In the genomic region with DNA sequence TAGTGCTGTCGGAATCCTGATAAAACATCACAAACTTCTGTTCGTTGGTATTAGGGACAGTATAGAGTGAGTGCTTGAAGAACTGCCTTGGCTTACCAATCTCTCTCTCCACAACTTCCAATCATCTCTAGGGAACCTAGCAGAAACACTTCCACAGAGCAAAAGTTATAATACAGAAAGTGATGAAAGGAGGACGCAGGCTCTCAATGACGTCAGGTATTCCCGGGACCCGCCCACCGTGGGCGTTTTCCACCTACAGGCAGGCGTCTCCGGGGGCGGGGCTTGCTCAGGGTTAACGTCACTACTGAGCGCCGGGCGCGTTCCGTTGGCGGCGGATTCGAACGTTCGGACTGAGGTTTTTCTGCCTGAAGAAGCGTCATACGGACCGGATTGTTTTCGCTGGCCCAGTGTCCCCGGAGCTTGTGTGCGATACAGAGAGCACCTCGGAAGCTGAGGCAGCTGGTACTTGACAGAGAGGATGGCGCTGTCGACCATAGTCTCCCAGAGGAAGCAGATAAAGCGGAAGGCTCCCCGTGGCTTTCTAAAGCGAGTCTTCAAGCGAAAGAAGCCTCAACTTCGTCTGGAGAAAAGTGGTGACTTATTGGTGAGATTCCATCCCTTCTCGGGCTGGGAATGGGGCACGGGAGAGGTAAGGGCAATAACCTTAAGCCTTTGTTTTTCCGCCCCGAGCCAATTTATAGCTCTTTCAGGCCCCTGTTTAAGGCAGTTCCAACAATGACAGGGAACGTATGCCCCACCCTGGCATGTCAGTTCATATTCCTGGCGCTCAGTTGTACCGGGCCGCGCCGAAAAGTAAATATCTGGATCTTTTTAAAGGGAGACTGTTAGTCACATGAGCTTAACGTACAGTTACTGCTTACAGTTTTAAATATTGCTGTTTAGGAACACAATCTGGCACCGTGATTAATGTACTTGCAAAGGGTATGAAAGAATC, we compare ENCODE assay signal across 1 cellular context.
A peak's percentile ranks its signal among the peaks of the same experiment; 100 is the strongest.
TF ChIP-seq lines count a peak whose summit lies in the region.

Gene CENPW (plus strand): TSS at position 320 of the 955 bp plus-strand sequence. CDS start 159 bp downstream, at position 479.

TF ChIP-seq in HepG2, 621 proteins besides CTCF, POLR2A, EP300 and RAD21 (continued from another document and continues in another):
- TF ChIP-seq ZNF737 (CRISPR knock-in tag; IDR thresholded peaks at IDR 0.05; ENCODE audit: borderline replicate concordance): no peak
- no peak for TF ChIP-seq EZH2 (conservative IDR thresholded peaks at IDR 0.05; ENCODE audit: low read depth, low read length)
- no peak for TF ChIP-seq ZNF30 (CRISPR knock-in tag; IDR thresholded peaks at IDR 0.05)
- TF ChIP-seq ZNF510 (CRISPR knock-in tag; IDR thresholded peaks at IDR 0.05; ENCODE audit: low read depth): no peak
- TF ChIP-seq ZNF124 (CRISPR knock-in tag; IDR thresholded peaks at IDR 0.05): no peak; the same call in 1 of the 2 replicates
- peak; percentile 54; the same call in 1 of the 2 replicates for TF ChIP-seq BRCA1 (CRISPR knock-in tag; IDR thresholded peaks at IDR 0.05)
- TF ChIP-seq RFX5 (IDR thresholded peaks at IDR 0.05; ENCODE audit: low read depth, low read length): peak; percentile 51
- TF ChIP-seq ZMAT5 (CRISPR knock-in tag; IDR thresholded peaks at IDR 0.05; ENCODE audit: borderline replicate concordance, low read depth): no peak
- 0 out of 2 replicates have a peak, but pooled peaks have one; percentile 68 for TF ChIP-seq SPEN (CRISPR knock-in tag; IDR thresholded peaks at IDR 0.05; ENCODE audit: low read depth)
- no peak for TF ChIP-seq ZBTB8A (CRISPR knock-in tag; IDR thresholded peaks at IDR 0.05; ENCODE audit: borderline replicate concordance, low read depth)
- TF ChIP-seq KLF15 (CRISPR knock-in tag; IDR thresholded peaks at IDR 0.05; ENCODE audit: borderline replicate concordance): peak; percentile 63; the same call in 1 of the 2 replicates
- 0 out of 2 replicates have a peak, but pooled peaks have one; percentile 60 for TF ChIP-seq ZNF337 (CRISPR knock-in tag; IDR thresholded peaks at IDR 0.05; ENCODE audit: borderline replicate concordance, low read depth)
- TF ChIP-seq RCOR2 (CRISPR knock-in tag; IDR thresholded peaks at IDR 0.05): peak; percentile 33; the same call in 1 of the 2 replicates
- peak; percentile 81; the same call in 1 of the 2 replicates for TF ChIP-seq ZNF230 (CRISPR knock-in tag; IDR thresholded peaks at IDR 0.05)
- no peak for TF ChIP-seq ZNF740 (CRISPR knock-in tag; IDR thresholded peaks at IDR 0.05)
- peak; percentile 89 for TF ChIP-seq ASH2L (IDR thresholded peaks at IDR 0.05; ENCODE audit: insufficient read length, low read depth, low read length)
- no peak for TF ChIP-seq NFIB (CRISPR knock-in tag; IDR thresholded peaks at IDR 0.05; ENCODE audit: borderline replicate concordance)
- TF ChIP-seq CENPX (CRISPR knock-in tag; IDR thresholded peaks at IDR 0.05): no peak
- TF ChIP-seq, protein P1, sequence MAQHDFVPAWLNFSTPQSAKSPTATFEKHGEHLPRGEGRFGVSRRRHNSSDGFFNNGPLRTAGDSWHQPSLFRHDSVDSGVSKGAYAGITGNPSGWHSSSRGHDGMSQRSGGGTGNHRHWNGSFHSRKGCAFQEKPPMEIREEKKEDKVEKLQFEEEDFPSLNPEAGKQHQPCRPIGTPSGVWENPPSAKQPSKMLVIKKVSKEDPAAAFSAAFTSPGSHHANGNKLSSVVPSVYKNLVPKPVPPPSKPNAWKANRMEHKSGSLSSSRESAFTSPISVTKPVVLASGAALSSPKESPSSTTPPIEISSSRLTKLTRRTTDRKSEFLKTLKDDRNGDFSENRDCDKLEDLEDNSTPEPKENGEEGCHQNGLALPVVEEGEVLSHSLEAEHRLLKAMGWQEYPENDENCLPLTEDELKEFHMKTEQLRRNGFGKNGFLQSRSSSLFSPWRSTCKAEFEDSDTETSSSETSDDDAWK (CRISPR knock-in tag; IDR thresholded peaks at IDR 0.05): no peak
- TF ChIP-seq LCORL (IDR thresholded peaks at IDR 0.05): no peak
- no peak for TF ChIP-seq LCORL (CRISPR knock-in tag; IDR thresholded peaks at IDR 0.05)
- peak; percentile 100 for TF ChIP-seq TFDP2 (CRISPR knock-in tag; IDR thresholded peaks at IDR 0.05)
- TF ChIP-seq ZNF317 (CRISPR knock-in tag; IDR thresholded peaks at IDR 0.05): peak; percentile 47; the same call in 1 of the 2 replicates
- TF ChIP-seq, protein P2, sequence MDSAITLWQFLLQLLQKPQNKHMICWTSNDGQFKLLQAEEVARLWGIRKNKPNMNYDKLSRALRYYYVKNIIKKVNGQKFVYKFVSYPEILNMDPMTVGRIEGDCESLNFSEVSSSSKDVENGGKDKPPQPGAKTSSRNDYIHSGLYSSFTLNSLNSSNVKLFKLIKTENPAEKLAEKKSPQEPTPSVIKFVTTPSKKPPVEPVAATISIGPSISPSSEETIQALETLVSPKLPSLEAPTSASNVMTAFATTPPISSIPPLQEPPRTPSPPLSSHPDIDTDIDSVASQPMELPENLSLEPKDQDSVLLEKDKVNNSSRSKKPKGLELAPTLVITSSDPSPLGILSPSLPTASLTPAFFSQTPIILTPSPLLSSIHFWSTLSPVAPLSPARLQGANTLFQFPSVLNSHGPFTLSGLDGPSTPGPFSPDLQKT (CRISPR knock-in tag; IDR thresholded peaks at IDR 0.05; ENCODE audit: borderline replicate concordance): 0 out of 2 replicates have a peak, but pooled peaks have one; percentile 49
- no peak for TF ChIP-seq NFRKB (IDR thresholded peaks at IDR 0.05)
- TF ChIP-seq, protein P3, sequence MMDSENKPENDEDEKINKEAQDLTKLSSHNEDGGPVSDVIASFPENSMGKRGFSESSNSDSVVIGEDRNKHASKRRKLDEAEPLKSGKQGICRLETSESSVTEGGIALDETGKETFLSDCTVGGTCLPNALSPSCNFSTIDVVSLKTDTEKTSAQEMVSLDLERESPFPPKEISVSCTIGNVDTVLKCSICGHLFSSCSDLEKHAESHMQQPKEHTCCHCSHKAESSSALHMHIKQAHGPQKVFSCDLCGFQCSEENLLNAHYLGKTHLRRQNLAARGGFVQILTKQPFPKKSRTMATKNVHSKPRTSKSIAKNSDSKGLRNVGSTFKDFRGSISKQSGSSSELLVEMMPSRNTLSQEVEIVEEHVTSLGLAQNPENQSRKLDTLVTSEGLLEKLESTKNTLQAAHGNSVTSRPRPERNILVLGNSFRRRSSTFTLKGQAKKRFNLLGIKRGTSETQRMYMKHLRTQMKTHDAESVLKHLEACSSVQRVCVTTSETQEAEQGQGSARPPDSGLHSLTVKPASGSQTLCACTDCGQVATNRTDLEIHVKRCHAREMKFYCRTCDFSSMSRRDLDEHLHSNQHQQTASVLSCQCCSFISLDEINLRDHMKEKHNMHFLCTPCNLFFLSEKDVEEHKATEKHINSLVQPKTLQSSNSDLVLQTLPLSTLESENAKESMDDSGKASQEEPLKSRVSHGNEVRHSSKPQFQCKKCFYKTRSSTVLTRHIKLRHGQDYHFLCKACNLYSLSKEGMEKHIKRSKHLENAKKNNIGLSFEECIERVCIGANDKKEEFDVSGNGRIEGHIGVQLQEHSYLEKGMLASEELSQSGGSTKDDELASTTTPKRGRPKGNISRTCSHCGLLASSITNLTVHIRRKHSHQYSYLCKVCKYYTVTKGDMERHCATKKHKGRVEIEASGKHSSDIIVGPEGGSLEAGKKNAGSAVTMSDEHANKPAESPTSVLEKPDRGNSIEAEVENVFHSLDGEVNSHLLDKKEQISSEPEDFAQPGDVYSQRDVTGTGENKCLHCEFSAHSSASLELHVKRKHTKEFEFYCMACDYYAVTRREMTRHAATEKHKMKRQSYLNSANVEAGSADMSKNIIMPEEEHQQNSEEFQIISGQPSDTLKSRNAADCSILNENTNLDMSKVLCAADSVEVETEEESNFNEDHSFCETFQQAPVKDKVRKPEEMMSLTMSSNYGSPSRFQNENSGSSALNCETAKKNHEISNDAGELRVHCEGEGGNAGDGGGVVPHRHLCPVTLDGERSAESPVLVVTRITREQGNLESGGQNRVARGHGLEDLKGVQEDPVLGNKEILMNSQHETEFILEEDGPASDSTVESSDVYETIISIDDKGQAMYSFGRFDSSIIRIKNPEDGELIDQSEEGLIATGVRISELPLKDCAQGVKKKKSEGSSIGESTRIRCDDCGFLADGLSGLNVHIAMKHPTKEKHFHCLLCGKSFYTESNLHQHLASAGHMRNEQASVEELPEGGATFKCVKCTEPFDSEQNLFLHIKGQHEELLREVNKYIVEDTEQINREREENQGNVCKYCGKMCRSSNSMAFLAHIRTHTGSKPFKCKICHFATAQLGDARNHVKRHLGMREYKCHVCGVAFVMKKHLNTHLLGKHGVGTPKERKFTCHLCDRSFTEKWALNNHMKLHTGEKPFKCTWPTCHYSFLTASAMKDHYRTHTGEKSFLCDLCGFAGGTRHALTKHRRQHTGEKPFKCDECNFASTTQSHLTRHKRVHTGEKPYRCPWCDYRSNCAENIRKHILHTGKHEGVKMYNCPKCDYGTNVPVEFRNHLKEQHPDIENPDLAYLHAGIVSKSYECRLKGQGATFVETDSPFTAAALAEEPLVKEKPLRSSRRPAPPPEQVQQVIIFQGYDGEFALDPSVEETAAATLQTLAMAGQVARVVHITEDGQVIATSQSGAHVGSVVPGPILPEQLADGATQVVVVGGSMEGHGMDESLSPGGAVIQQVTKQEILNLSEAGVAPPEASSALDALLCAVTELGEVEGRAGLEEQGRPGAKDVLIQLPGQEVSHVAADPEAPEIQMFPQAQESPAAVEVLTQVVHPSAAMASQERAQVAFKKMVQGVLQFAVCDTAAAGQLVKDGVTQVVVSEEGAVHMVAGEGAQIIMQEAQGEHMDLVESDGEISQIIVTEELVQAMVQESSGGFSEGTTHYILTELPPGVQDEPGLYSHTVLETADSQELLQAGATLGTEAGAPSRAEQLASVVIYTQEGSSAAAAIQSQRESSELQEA (CRISPR knock-in tag; IDR thresholded peaks at IDR 0.05; ENCODE audit: not compliant biosample characterization): no peak
- TF ChIP-seq, protein P4, sequence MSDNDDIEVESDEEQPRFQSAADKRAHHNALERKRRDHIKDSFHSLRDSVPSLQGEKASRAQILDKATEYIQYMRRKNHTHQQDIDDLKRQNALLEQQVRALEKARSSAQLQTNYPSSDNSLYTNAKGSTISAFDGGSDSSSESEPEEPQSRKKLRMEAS (IDR thresholded peaks at IDR 0.05): peak; percentile 75
- TF ChIP-seq, protein P5, sequence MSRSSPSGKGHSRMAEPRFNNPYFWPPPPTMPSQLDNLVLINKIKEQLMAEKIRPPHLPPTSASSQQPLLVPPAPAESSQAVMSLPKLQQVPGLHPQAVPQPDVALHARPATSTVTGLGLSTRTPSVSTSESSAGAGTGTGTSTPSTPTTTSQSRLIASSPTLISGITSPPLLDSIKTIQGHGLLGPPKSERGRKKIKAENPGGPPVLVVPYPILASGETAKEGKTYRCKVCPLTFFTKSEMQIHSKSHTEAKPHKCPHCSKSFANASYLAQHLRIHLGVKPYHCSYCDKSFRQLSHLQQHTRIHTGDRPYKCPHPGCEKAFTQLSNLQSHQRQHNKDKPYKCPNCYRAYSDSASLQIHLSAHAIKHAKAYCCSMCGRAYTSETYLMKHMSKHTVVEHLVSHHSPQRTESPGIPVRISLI (CRISPR knock-in tag; IDR thresholded peaks at IDR 0.05; ENCODE audit: borderline replicate concordance): peak; percentile 52; the same call in 1 of the 2 replicates
- TF ChIP-seq E2F5 (CRISPR knock-in tag; conservative IDR thresholded peaks at IDR 0.05): peak; percentile 100
- TF ChIP-seq ZNF574 (CRISPR knock-in tag; IDR thresholded peaks at IDR 0.05): peak; percentile 91
- no peak for TF ChIP-seq ZNF512 (CRISPR knock-in tag; IDR thresholded peaks at IDR 0.05)
- TF ChIP-seq SNAI1 (CRISPR knock-in tag; IDR thresholded peaks at IDR 0.05; ENCODE audit: borderline replicate concordance): no peak
